1 cellular context compared by ENCODE assay signal in the genomic region with DNA sequence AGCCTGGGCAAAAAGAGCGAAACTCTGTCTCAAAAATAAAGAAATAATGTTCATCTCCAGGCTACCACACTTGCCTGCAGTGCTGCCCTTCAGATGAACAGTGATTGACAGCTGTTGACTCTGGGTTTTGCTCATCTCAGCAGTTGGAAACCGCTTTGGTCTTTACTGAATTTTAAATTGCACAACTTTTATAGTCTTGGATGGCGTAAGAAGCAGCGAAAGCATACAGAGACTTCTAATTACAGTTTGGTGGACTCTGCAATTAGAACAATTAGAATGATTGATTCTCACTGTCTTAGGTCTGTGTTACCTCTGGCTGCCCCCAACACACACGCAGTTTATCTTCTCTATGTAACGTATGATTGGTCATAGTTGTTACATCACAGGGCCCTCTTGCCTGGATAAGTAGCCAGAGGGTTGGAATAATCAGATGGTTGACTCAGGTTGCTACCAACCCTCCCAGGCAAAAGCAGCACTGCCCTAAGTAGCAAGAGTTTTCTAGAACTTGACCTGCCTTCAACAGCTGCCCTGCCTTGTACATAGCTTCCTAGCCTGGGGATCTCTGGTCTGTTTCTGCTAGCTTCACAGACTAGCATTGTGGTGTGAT.
A peak's percentile ranks its signal among the peaks of the same experiment; 100 is the strongest.
TF ChIP-seq lines count a peak whose summit lies in the region.

No MANE protein-coding gene starts in this region.

TF ChIP-seq in K562, 482 proteins besides CTCF, POLR2A, EP300 and RAD21:
- no peak for TF ChIP-seq ARHGAP35 (IDR thresholded peaks at IDR 0.05; ENCODE audit: partially characterized antibody)
- TF ChIP-seq CEBPB (tag; IDR thresholded peaks at IDR 0.05): peak; percentile 86
- TF ChIP-seq, protein P1, sequence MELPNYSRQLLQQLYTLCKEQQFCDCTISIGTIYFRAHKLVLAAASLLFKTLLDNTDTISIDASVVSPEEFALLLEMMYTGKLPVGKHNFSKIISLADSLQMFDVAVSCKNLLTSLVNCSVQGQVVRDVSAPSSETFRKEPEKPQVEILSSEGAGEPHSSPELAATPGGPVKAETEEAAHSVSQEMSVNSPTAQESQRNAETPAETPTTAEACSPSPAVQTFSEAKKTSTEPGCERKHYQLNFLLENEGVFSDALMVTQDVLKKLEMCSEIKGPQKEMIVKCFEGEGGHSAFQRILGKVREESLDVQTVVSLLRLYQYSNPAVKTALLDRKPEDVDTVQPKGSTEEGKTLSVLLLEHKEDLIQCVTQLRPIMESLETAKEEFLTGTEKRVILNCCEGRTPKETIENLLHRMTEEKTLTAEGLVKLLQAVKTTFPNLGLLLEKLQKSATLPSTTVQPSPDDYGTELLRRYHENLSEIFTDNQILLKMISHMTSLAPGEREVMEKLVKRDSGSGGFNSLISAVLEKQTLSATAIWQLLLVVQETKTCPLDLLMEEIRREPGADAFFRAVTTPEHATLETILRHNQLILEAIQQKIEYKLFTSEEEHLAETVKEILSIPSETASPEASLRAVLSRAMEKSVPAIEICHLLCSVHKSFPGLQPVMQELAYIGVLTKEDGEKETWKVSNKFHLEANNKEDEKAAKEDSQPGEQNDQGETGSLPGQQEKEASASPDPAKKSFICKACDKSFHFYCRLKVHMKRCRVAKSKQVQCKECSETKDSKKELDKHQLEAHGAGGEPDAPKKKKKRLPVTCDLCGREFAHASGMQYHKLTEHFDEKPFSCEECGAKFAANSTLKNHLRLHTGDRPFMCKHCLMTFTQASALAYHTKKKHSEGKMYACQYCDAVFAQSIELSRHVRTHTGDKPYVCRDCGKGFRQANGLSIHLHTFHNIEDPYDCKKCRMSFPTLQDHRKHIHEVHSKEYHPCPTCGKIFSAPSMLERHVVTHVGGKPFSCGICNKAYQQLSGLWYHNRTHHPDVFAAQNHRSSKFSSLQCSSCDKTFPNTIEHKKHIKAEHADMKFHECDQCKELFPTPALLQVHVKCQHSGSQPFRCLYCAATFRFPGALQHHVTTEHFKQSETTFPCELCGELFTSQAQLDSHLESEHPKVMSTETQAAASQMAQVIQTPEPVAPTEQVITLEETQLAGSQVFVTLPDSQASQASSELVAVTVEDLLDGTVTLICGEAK (IDR thresholded peaks at IDR 0.05): no peak
- TF ChIP-seq, protein P1 (CRISPR knock-in tag; IDR thresholded peaks at IDR 0.05): no peak
- TF ChIP-seq TAF7 (tag; IDR thresholded peaks at IDR 0.05): no peak
- no peak for TF ChIP-seq ZNF217 (CRISPR knock-in tag; IDR thresholded peaks at IDR 0.05)
- TF ChIP-seq EZH2 (IDR thresholded peaks at IDR 0.05; ENCODE audit: borderline replicate concordance, low read depth, low read length): no peak
- TF ChIP-seq, protein P2, sequence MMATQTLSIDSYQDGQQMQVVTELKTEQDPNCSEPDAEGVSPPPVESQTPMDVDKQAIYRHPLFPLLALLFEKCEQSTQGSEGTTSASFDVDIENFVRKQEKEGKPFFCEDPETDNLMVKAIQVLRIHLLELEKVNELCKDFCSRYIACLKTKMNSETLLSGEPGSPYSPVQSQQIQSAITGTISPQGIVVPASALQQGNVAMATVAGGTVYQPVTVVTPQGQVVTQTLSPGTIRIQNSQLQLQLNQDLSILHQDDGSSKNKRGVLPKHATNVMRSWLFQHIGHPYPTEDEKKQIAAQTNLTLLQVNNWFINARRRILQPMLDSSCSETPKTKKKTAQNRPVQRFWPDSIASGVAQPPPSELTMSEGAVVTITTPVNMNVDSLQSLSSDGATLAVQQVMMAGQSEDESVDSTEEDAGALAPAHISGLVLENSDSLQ (IDR thresholded peaks at IDR 0.05): peak; percentile 34; the same call in 1 of the 2 replicates
- no peak for TF ChIP-seq ZNF695 (CRISPR knock-in tag; IDR thresholded peaks at IDR 0.05)
- TF ChIP-seq HMG20B (CRISPR knock-in tag; IDR thresholded peaks at IDR 0.05): no peak
- no peak for TF ChIP-seq CTBP1 (IDR thresholded peaks at IDR 0.05; ENCODE audit: borderline replicate concordance)
- no peak for TF ChIP-seq POLR2H (tag; IDR thresholded peaks at IDR 0.05; ENCODE audit: low read depth)
- TF ChIP-seq, protein P3, sequence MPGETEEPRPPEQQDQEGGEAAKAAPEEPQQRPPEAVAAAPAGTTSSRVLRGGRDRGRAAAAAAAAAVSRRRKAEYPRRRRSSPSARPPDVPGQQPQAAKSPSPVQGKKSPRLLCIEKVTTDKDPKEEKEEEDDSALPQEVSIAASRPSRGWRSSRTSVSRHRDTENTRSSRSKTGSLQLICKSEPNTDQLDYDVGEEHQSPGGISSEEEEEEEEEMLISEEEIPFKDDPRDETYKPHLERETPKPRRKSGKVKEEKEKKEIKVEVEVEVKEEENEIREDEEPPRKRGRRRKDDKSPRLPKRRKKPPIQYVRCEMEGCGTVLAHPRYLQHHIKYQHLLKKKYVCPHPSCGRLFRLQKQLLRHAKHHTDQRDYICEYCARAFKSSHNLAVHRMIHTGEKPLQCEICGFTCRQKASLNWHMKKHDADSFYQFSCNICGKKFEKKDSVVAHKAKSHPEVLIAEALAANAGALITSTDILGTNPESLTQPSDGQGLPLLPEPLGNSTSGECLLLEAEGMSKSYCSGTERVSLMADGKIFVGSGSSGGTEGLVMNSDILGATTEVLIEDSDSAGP (CRISPR knock-in tag; IDR thresholded peaks at IDR 0.05): no peak
- TF ChIP-seq ZNF696 (CRISPR knock-in tag; conservative IDR thresholded peaks at IDR 0.05): no peak
- TF ChIP-seq, protein P4, sequence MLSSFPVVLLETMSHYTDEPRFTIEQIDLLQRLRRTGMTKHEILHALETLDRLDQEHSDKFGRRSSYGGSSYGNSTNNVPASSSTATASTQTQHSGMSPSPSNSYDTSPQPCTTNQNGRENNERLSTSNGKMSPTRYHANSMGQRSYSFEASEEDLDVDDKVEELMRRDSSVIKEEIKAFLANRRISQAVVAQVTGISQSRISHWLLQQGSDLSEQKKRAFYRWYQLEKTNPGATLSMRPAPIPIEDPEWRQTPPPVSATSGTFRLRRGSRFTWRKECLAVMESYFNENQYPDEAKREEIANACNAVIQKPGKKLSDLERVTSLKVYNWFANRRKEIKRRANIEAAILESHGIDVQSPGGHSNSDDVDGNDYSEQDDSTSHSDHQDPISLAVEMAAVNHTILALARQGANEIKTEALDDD (IDR thresholded peaks at IDR 0.05): peak; percentile 39; the same call in 1 of the 2 replicates
- no peak for TF ChIP-seq NFATC3 (IDR thresholded peaks at IDR 0.05)
- no peak for TF ChIP-seq CBX5 (IDR thresholded peaks at IDR 0.05; ENCODE audit: borderline replicate concordance, low read depth)
- no peak for TF ChIP-seq ELF1 (tag; IDR thresholded peaks at IDR 0.05)
